Comparison of ENCODE assay signal across 15 cellular contexts in the genomic region with DNA sequence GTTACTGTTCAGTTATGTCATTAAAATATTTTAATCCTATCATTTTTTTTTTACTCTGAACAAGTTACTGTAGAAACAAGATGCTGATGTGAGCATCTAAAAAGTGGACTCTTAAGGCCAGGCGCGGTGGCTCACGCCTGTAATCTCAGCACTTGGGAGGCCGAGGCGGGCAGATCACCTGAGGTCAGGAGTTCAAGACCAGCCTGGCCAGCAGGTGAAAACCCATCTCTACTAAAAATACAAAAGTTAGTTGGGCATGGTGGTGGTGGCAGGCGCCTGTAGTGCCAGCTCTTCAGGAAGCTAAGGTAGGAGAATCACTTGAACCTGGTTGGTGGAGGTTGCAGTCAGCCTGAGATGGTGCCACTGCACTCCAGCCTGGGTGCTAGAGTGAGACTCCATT. TPM values are rescaled to one million over a fixed set of nuclear protein-coding genes. Genes with fewer than 3 reads are reported as not detected.
DNase-seq lines count a peak whose midpoint lies in the region; ATAC-seq and TF ChIP-seq lines count a peak whose summit lies in the region.
"Had no signal": no experiment of that assay in that cellular context is flagged by ENCODE, and none has a peak within 500 bp of the region (broad histone marks: within the 10 kb centered on the region; RNA-seq: fewer than 3 reads in every experiment).

No MANE protein-coding gene starts in this region.

- H3K4me3 Mint-ChIP-seq in stimulated activated naive CD8-positive, alpha-beta T cell treated with anti-CD3 and anti-CD28 coated beads, Interleukin-15, Interleukin-2, amounts not matched to agents 100 ng/mL and 50 ng/mL, for 24 hours = peak overlapping the region; percentile 98

- H2AFZ ChIP-seq in hepatocyte = no peak overlapping the region

- intact Hi-C loops in thyroid gland (cut with DNase I) = no loop called here
- intact Hi-C loops in posterior cingulate gyrus (cut with DNase I) = no loop called here
- intact Hi-C loops in posterior vena cava (cut with DNase I) = no loop called here

- H3K9me3 ChIP-seq in SK-N-MC (ENCODE audit: low read depth, low read length) = no peaks in the 10 kb centered on the region
- H3K9me3 ChIP-seq in hepatocyte (ENCODE audit: low read depth) = no peaks in the 10 kb centered on the region
- H3K9me3 ChIP-seq in thyroid gland = no peaks in the 10 kb centered on the region
- H3K9me3 ChIP-seq: BE2C, body of pancreas, psoas muscle, upper lobe of right lung had no signal

- peaks cover 61% of the 10 kb centered on the region for H4K20me1 ChIP-seq in hepatocyte (ENCODE audit: insufficient read depth, poor library complexity, severe bottlenecking)

- H3K4me3 ChIP-seq in SK-N-MC = no peak overlapping the region
- H3K4me3 ChIP-seq in hepatocyte = no peak overlapping the region
- no peak overlapping the region for H3K4me3 ChIP-seq in thyroid gland (replicated peaks in 1 of 3)
- H3K4me3 ChIP-seq: body of pancreas had no signal

- no peaks in the 10 kb centered on the region for H3K27me3 ChIP-seq in hepatocyte
- no peaks in the 10 kb centered on the region for H3K27me3 ChIP-seq in thyroid gland
- H3K27me3 ChIP-seq: BE2C, body of pancreas, upper lobe of right lung had no signal

- no peak for TF ChIP-seq POLR2A in thyroid gland (IDR thresholded peaks at IDR 0.05)

- no peak for DNase-seq in stimulated activated naive CD8-positive, alpha-beta T cell treated with anti-CD3 and anti-CD28 coated beads, Interleukin-15, Interleukin-2, amounts not matched to agents 100 U/mL and 50 U/mL, for 24 hours
- DNase-seq in SK-N-MC (ENCODE audit: low read depth, low spot score) (no peak), hepatocyte (ENCODE audit: low spot score) (no peak), thyroid gland (no peak), posterior cingulate gyrus (no peak), posterior vena cava (ENCODE audit: low spot score) (no peak)
- DNase-seq: activated CD4-positive, CD25-positive, alpha-beta regulatory T cell treated with anti-CD3 and anti-CD28 coated beads, Interleukin-2, amount 50 U/mL, for 72 hours; activated effector memory CD4-positive, alpha-beta T cell treated with anti-CD3 and anti-CD28 coated beads, Interleukin-2, amount 50 U/mL, for 16 hours; BE2C; body of pancreas; NCI-H1092; psoas muscle; upper lobe of right lung had no signal

- WGBS in hepatocyte (ENCODE audit: low lambda C conversion rate, missing lambda C conversion rate) = 88% methylated on average over 6 of the region's 6 CpGs
- WGBS in thyroid gland, 2 donors = 93 to 99% methylated on average over 6 of the region's 6 CpGs

- no peaks in the 10 kb centered on the region for H3K9me2 ChIP-seq in hepatocyte (replicated peaks; ENCODE audit: insufficient read depth)

- H3K4me1 Mint-ChIP-seq in stimulated activated naive CD8-positive, alpha-beta T cell treated with anti-CD3 and anti-CD28 coated beads, Interleukin-15, Interleukin-2, amounts not matched to agents 100 ng/mL and 50 ng/mL, for 24 hours (ENCODE audit: low read depth) = peaks cover 58% of the 10 kb centered on the region

- no peak for ATAC-seq in stimulated activated naive CD8-positive, alpha-beta T cell treated with anti-CD3 and anti-CD28 coated beads, Interleukin-15, Interleukin-2, amounts not matched to agents 100 U/mL and 50 U/mL, for 24 hours
- ATAC-seq in GM21576 (IDR thresholded peaks at IDR 0.05; ENCODE audit: unreplicated experiment) = no peak
- ATAC-seq: body of pancreas, psoas muscle, upper lobe of right lung had no signal

- no peak overlapping the region for H3K27ac Mint-ChIP-seq in stimulated activated naive CD8-positive, alpha-beta T cell treated with anti-CD3 and anti-CD28 coated beads, Interleukin-15, Interleukin-2, amounts not matched to agents 100 ng/mL and 50 ng/mL, for 24 hours

- H3K36me3 Mint-ChIP-seq in stimulated activated naive CD8-positive, alpha-beta T cell treated with anti-CD3 and anti-CD28 coated beads, Interleukin-15, Interleukin-2, amounts not matched to agents 100 ng/mL and 50 ng/mL, for 24 hours (ENCODE audit: low read depth) = peaks cover 72% of the 10 kb centered on the region

- peaks cover 65% of the 10 kb centered on the region for H3K36me3 ChIP-seq in SK-N-MC (ENCODE audit: insufficient read depth, low read length)
- H3K36me3 ChIP-seq in hepatocyte (replicated peaks; ENCODE audit: insufficient read depth, low read depth) = peaks cover 8% of the 10 kb centered on the region
- H3K36me3 ChIP-seq in thyroid gland = peaks cover 38 to 48% of the 10 kb centered on the region in 2 donors

- H3K79me2 ChIP-seq in hepatocyte = peaks cover 89% of the 10 kb centered on the region

- no peaks in the 10 kb centered on the region for H3K9me3 Mint-ChIP-seq in stimulated activated naive CD8-positive, alpha-beta T cell treated with anti-CD3 and anti-CD28 coated beads, Interleukin-15, Interleukin-2, amounts not matched to agents 100 ng/mL and 50 ng/mL, for 24 hours

- no peak for TF ChIP-seq CTCF in hepatocyte (IDR thresholded peaks at IDR 0.05; ENCODE audit: poor library complexity)
- TF ChIP-seq CTCF in thyroid gland (IDR thresholded peaks at IDR 0.05) = no peak

- peak overlapping the region; percentile 99 for H3K9ac ChIP-seq in SK-N-MC (ENCODE audit: insufficient read length)

- no peak overlapping the region for H3K27ac ChIP-seq in SK-N-MC
- H3K27ac ChIP-seq in hepatocyte = no peak overlapping the region
- no peak overlapping the region for H3K27ac ChIP-seq in thyroid gland
- H3K27ac ChIP-seq: body of pancreas, psoas muscle, upper lobe of right lung had no signal

- peak overlapping the region; percentile 85 for H3K4me2 ChIP-seq in hepatocyte

- H3K27me3 Mint-ChIP-seq in stimulated activated naive CD8-positive, alpha-beta T cell treated with anti-CD3 and anti-CD28 coated beads, Interleukin-15, Interleukin-2, amounts not matched to agents 100 ng/mL and 50 ng/mL, for 24 hours = no peaks in the 10 kb centered on the region

- H3K4me1 ChIP-seq in hepatocyte (ENCODE audit: insufficient read depth) = peaks cover 26% of the 10 kb centered on the region
- peaks cover 7 to 21% of the 10 kb centered on the region in 2 donors for H3K4me1 ChIP-seq in thyroid gland
- H3K4me1 ChIP-seq: BE2C had no signal

RNA-seq across cellular contexts. Expression of gene WAC, which starts 2.9 kb away (rescaled TPM):
- total RNA-seq in hepatocyte (86.3 and 94.6 TPM in 2 replicates), thyroid gland (100 to 1,000 TPM; 165 to 189 (median 169) TPM), posterior vena cava (100 to 1,000 TPM; 101 to 124 TPM)
- polyA plus RNA-seq in hepatocyte = 59.4 and 69.4 TPM in 2 replicates
